Comparison of ENCODE assay signal across 8 cellular contexts in genomic region chr4:114659386-114660008, GRCh38.
DNase-seq lines count a peak whose midpoint lies in the region; ATAC-seq and TF ChIP-seq lines count a peak whose summit lies in the region.

No MANE protein-coding gene starts in this region.

- H3K27ac ChIP-seq in GM23248 (no peak overlapping the region), Panc1 (ENCODE audit: low read length) (no peak overlapping the region), body of pancreas (no peak overlapping the region)

- no peak overlapping the region for H3K4me2 ChIP-seq in GM23248 (ENCODE audit: unreplicated experiment)

- in situ Hi-C loops in GM23248 (cut with MboI) = loop anchor here (10.0 kb wide), 1 partner anchor 265 kb away; no protein-coding TSS in a partner anchor
- in situ Hi-C loops in KBM-7 (cut with MboI; ENCODE audit: low pct_unique_long_range_greater_than_20kb, low sequenced_read_pairs) = loop anchor here (25.0 kb wide), 1 partner anchor 272 kb away; no protein-coding TSS in a partner anchor
- in situ Hi-C loops in Panc1 (cut with HindIII; ENCODE audit: low pct_unique_long_range_greater_than_20kb, low sequenced_read_pairs) = no loop called here

- 1% methylated on average over 4 of the region's 4 CpGs for WGBS in GM23248 (ENCODE audit: low coverage in 1 of 2, low lambda C conversion rate in 2 of 2, missing lambda C conversion rate in 2 of 2), 2 experiments
- WGBS in body of pancreas, 2 donors = 1 to 3% methylated on average over 4 of the region's 4 CpGs

- intact Hi-C loops in Panc1 (cut with micrococcal nuclease; ENCODE audit: unreplicated experiment) = loop anchor here (2.0 kb wide), 1 partner anchor 273 kb away; no protein-coding TSS in a partner anchor
- intact Hi-C loops in body of pancreas (cut with DNase I) = loop anchor here (5.0 kb wide), 1 partner anchor 272 kb away; no protein-coding TSS in a partner anchor

- H3K4me3 ChIP-seq in GM23248 = no peak overlapping the region
- no peak overlapping the region for H3K4me3 ChIP-seq in Panc1 (ENCODE audit: low read depth in 2 of 2, low read length in 2 of 2)
- no peak overlapping the region for H3K4me3 ChIP-seq in body of pancreas

- no peak for TF ChIP-seq POLR2A in body of pancreas (IDR thresholded peaks at IDR 0.05)

- TF ChIP-seq CTCF in Panc1 (IDR thresholded peaks at IDR 0.05) = peak; percentile 82
- TF ChIP-seq CTCF in body of pancreas (IDR thresholded peaks at IDR 0.05) = peak; percentile 61 to 85 (median 82)

- POLR2A ChIA-PET in Panc1 (lab: Charles Lee) = no interaction called here

- no peak overlapping the region for H2AFZ ChIP-seq in GM23248

- CTCF ChIA-PET in Panc1 (lab: Charles Lee) = interaction anchor here (1.4 kb wide), 1 partner anchor 271 kb away, joined by 5 read pairs; no protein-coding TSS in a partner anchor

- DNase-seq in activated CD4-positive, CD25-positive, alpha-beta regulatory T cell (lab: John Stamatoyannopoulos, UW) = no peak
- peak; percentile 75 for DNase-seq in GM23248
- DNase-seq in KBM-7 = peak; percentile 52
- DNase-seq in Panc1 (ENCODE audit: low read depth, low spot score) = peak; percentile 57
- DNase-seq in body of pancreas = peak; percentile 65 to 76 (median 72)
- peak; percentile 76 for DNase-seq in iPS-NIHi11 (ENCODE audit: low spot score)
- peak in 3 of 4 experiments; percentile 1 to 19 (median 12) for DNase-seq in stimulated activated CD4-positive, alpha-beta T cell treated with anti-CD3 and anti-CD28 coated beads, Interleukin-1b, Interleukin-23, amount 100 ng/mL, for 24 hours (ENCODE audit: low read depth in 4 of 4, low spot score in 1 of 4)

- H3K4me1 ChIP-seq in GM23248 (ENCODE audit: insufficient read depth) (no peaks in the 10 kb centered on the region), Panc1 (ENCODE audit: control insufficient read depth, insufficient read depth, low read length) (no peaks in the 10 kb centered on the region), body of pancreas (peaks cover 4% of the 10 kb centered on the region)

- no peaks in the 10 kb centered on the region for H3K79me2 ChIP-seq in GM23248 (ENCODE audit: insufficient read depth)

- no peak overlapping the region for H3K9ac ChIP-seq in GM23248

- no peaks in the 10 kb centered on the region for H4K20me1 ChIP-seq in GM23248 (ENCODE audit: insufficient read depth)

- H3K9me3 ChIP-seq in GM23248 (ENCODE audit: low read depth) (no peaks in the 10 kb centered on the region), Panc1 (ENCODE audit: control insufficient read depth, insufficient read depth, low read depth, low read length) (no peaks in the 10 kb centered on the region), body of pancreas (no peaks in the 10 kb centered on the region)

- H3K27me3 ChIP-seq in GM23248 (replicated peaks; ENCODE audit: insufficient read depth) (0 out of 2 replicates have a peak, but pooled peaks cover 7% of the 10 kb centered on the region), Panc1 (ENCODE audit: control insufficient read depth, insufficient read depth, low read length) (no peaks in the 10 kb centered on the region), body of pancreas (no peaks in the 10 kb centered on the region)

- BruUV-seq in Panc1 (replicated peaks; lab: Mats Ljungman, UMichigan) = no TSS peak

- no peaks in the 10 kb centered on the region for H3F3A ChIP-seq in GM23248 (ENCODE audit: insufficient read depth)

- peak; percentile 45 to 63 for ATAC-seq in activated CD4-positive, CD25-positive, alpha-beta regulatory T cell treated with anti-CD3 and anti-CD28 coated beads, Interleukin-2, amount 50 U/mL, for 24 hours
- ATAC-seq in Panc1 = peak; percentile 84
- peak; percentile 91 for ATAC-seq in body of pancreas

- H3K36me3 ChIP-seq in GM23248 (ENCODE audit: low read depth) (no peaks in the 10 kb centered on the region), Panc1 (ENCODE audit: control insufficient read depth, insufficient read depth, low read length) (no peaks in the 10 kb centered on the region), body of pancreas (replicated peaks in 1 of 2; ENCODE audit: insufficient read depth in 1 of 2, low read depth in 2 of 2) (no peaks in the 10 kb centered on the region)

- H3K9me2 ChIP-seq in GM23248 (ENCODE audit: insufficient read depth) = no peaks in the 10 kb centered on the region

Comparison
In these comparisons a context has a peak if more than half of its experiments do, and no peak if none do; other contexts are left out.
1. DNase-seq: peak in GM23248 (single experiment), KBM-7 (single experiment), Panc1 (single experiment), body of pancreas (4 of 4), iPS-NIHi11 (single experiment) and stimulated activated CD4-positive, alpha-beta T cell treated with anti-CD3 and anti-CD28 coated beads, Interleukin-1b, Interleukin-23, amount 100 ng/mL, for 24 hours (3 of 4); none in activated CD4-positive, CD25-positive, alpha-beta regulatory T cell (0 of 4).
2. Peak in every context shown above with its lines, with median percentiles within 50 percentile points of each other: ATAC-seq.